Comparison of ENCODE assay signal across 1 cellular context in the genomic region with DNA sequence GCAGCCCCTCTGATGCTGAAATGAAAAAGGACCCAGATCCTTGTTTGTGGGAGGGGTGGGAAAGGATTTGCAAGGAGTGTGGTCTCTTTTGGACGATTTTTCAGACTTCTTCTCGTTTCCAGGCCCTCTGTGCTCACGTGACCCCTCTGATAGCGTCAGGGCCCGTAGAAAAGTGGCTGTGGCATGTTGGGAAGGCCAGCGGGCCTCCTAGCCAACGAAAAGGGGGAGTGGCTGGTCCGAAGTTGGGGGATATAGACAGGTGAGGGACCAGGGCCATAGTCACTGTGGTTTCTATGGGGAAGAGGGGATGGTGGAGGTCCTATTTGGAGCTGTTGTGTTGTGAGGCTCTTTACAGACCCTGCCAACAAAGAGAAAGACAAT.
A peak's percentile ranks its signal among the peaks of the same experiment; 100 is the strongest.
TF ChIP-seq lines count a peak whose summit lies in the region.

No MANE protein-coding gene starts in this region.

TF ChIP-seq in K562, 482 proteins besides CTCF, POLR2A, EP300 and RAD21 (continued from another document and continues in another):
- TF ChIP-seq GMEB1 (CRISPR knock-in tag; IDR thresholded peaks at IDR 0.05) (no peak), ARID3A (IDR thresholded peaks at IDR 0.05; ENCODE audit: borderline replicate concordance, low read depth, low read length) (no peak), ZNF764 (CRISPR knock-in tag; IDR thresholded peaks at IDR 0.05; ENCODE audit: low read depth) (no peak), TOE1 (IDR thresholded peaks at IDR 0.05; ENCODE audit: borderline replicate concordance) (peak; percentile 83), TOE1 (CRISPR knock-in tag; IDR thresholded peaks at IDR 0.05; ENCODE audit: borderline replicate concordance, low read depth) (no peak), EHMT2 (IDR thresholded peaks at IDR 0.05) (no peak), MAFF (IDR thresholded peaks at IDR 0.05; ENCODE audit: low read length) (no peak), CBX2 (IDR thresholded peaks at IDR 0.05; ENCODE audit: insufficient read depth, low read length, poor library complexity, severe bottlenecking) (no peak), FOXM1 (IDR thresholded peaks at IDR 0.05; ENCODE audit: low read depth) (no peak), FOXM1 (CRISPR knock-in tag; IDR thresholded peaks at IDR 0.05; ENCODE audit: low read depth) (no peak), RAD51 (IDR thresholded peaks at IDR 0.05; ENCODE audit: borderline replicate concordance, low read depth) (peak; percentile 80), ZNF644 (tag; IDR thresholded peaks at IDR 0.05; ENCODE audit: low read depth) (no peak), EGR1 (conservative IDR thresholded peaks at IDR 0.05) (no peak), KAT7 (CRISPR knock-in tag; IDR thresholded peaks at IDR 0.05; ENCODE audit: borderline replicate concordance) (no peak), KAT8 (IDR thresholded peaks at IDR 0.05; ENCODE audit: low read depth) (no peak), CBFA2T2 (conservative IDR thresholded peaks at IDR 0.05) (peak; percentile 18; the same call in 1 of the 2 replicates), PRPF4 (IDR thresholded peaks at IDR 0.05; ENCODE audit: insufficient read depth, low read depth, low read length, poor library complexity, severe bottlenecking) (no peak), BCLAF1 (IDR thresholded peaks at IDR 0.05; ENCODE audit: borderline replicate concordance in 1 of 2, control insufficient read depth in 1 of 2, low read depth in 2 of 2, low read length in 1 of 2) (no peak), ZC3H4 (CRISPR knock-in tag; IDR thresholded peaks at IDR 0.05; ENCODE audit: borderline replicate concordance) (no peak), DACH1 (IDR thresholded peaks at IDR 0.05; ENCODE audit: partially characterized antibody) (no peak), TFAM (CRISPR knock-in tag; conservative IDR thresholded peaks at IDR 0.05) (no peak), HCFC1 (IDR thresholded peaks at IDR 0.05; ENCODE audit: low read depth, low read length) (no peak), MECOM (CRISPR knock-in tag; IDR thresholded peaks at IDR 0.05) (no peak), GTF2E2 (tag; IDR thresholded peaks at IDR 0.05) (no peak), POLR3G (IDR thresholded peaks at IDR 0.05; ENCODE audit: extremely low read depth, insufficient read length, insufficient replicate concordance) (no peak), ZNF23 (CRISPR knock-in tag; IDR thresholded peaks at IDR 0.05) (no peak), STAG1 (CRISPR knock-in tag; IDR thresholded peaks at IDR 0.05; ENCODE audit: borderline replicate concordance) (no peak), RBM15 (IDR thresholded peaks at IDR 0.05; ENCODE audit: insufficient read depth, low read length) (no peak), KDM5B (IDR thresholded peaks at IDR 0.05; ENCODE audit: insufficient replicate concordance, low read depth, low read length) (no peak), SMARCA5 (IDR thresholded peaks at IDR 0.05) (no peak), ZNF165 (CRISPR knock-in tag; IDR thresholded peaks at IDR 0.05; ENCODE audit: borderline replicate concordance) (no peak), SIX5 (IDR thresholded peaks at IDR 0.05; ENCODE audit: borderline replicate concordance in 1 of 2, insufficient read depth in 1 of 2, low read depth in 1 of 2, low read length in 2 of 2) (no peak), HNRNPL (IDR thresholded peaks at IDR 0.05; ENCODE audit: low read depth, low read length) (no peak), BHLHE40 (IDR thresholded peaks at IDR 0.05; ENCODE audit: low read length) (peak; percentile 74), MXI1 (IDR thresholded peaks at IDR 0.05; ENCODE audit: low read depth, low read length) (no peak), TAF15 (IDR thresholded peaks at IDR 0.05; ENCODE audit: low read depth, low read length) (no peak), SREBF2 (CRISPR knock-in tag; IDR thresholded peaks at IDR 0.05) (no peak), SLC30A9 (CRISPR knock-in tag; IDR thresholded peaks at IDR 0.05) (no peak), CXXC5 (CRISPR knock-in tag; IDR thresholded peaks at IDR 0.05) (0 out of 2 replicates have a peak, but pooled peaks have one; percentile 21), L3MBTL2 (IDR thresholded peaks at IDR 0.05) (0 out of 2 replicates have a peak, but pooled peaks have one; percentile 20)
- TF ChIP-seq, protein P1, sequence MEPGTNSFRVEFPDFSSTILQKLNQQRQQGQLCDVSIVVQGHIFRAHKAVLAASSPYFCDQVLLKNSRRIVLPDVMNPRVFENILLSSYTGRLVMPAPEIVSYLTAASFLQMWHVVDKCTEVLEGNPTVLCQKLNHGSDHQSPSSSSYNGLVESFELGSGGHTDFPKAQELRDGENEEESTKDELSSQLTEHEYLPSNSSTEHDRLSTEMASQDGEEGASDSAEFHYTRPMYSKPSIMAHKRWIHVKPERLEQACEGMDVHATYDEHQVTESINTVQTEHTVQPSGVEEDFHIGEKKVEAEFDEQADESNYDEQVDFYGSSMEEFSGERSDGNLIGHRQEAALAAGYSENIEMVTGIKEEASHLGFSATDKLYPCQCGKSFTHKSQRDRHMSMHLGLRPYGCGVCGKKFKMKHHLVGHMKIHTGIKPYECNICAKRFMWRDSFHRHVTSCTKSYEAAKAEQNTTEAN (CRISPR knock-in tag; IDR thresholded peaks at IDR 0.05), result no peak
- TF ChIP-seq, protein P2, sequence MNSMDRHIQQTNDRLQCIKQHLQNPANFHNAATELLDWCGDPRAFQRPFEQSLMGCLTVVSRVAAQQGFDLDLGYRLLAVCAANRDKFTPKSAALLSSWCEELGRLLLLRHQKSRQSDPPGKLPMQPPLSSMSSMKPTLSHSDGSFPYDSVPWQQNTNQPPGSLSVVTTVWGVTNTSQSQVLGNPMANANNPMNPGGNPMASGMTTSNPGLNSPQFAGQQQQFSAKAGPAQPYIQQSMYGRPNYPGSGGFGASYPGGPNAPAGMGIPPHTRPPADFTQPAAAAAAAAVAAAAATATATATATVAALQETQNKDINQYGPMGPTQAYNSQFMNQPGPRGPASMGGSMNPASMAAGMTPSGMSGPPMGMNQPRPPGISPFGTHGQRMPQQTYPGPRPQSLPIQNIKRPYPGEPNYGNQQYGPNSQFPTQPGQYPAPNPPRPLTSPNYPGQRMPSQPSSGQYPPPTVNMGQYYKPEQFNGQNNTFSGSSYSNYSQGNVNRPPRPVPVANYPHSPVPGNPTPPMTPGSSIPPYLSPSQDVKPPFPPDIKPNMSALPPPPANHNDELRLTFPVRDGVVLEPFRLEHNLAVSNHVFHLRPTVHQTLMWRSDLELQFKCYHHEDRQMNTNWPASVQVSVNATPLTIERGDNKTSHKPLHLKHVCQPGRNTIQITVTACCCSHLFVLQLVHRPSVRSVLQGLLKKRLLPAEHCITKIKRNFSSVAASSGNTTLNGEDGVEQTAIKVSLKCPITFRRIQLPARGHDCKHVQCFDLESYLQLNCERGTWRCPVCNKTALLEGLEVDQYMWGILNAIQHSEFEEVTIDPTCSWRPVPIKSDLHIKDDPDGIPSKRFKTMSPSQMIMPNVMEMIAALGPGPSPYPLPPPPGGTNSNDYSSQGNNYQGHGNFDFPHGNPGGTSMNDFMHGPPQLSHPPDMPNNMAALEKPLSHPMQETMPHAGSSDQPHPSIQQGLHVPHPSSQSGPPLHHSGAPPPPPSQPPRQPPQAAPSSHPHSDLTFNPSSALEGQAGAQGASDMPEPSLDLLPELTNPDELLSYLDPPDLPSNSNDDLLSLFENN (IDR thresholded peaks at IDR 0.05; ENCODE audit: low read depth in 2 of 2, low read length in 2 of 2), result no peak
- TF ChIP-seq, protein P3, sequence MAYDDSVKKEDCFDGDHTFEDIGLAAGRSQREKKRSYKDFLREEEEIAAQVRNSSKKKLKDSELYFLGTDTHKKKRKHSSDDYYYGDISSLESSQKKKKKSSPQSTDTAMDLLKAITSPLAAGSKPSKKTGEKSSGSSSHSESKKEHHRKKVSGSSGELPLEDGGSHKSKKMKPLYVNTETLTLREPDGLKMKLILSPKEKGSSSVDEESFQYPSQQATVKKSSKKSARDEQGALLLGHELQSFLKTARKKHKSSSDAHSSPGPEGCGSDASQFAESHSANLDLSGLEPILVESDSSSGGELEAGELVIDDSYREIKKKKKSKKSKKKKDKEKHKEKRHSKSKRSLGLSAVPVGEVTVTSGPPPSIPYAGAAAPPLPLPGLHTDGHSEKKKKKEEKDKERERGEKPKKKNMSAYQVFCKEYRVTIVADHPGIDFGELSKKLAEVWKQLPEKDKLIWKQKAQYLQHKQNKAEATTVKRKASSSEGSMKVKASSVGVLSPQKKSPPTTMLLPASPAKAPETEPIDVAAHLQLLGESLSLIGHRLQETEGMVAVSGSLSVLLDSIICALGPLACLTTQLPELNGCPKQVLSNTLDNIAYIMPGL (CRISPR knock-in tag; IDR thresholded peaks at IDR 0.05), result no peak
- TF ChIP-seq, protein P4, sequence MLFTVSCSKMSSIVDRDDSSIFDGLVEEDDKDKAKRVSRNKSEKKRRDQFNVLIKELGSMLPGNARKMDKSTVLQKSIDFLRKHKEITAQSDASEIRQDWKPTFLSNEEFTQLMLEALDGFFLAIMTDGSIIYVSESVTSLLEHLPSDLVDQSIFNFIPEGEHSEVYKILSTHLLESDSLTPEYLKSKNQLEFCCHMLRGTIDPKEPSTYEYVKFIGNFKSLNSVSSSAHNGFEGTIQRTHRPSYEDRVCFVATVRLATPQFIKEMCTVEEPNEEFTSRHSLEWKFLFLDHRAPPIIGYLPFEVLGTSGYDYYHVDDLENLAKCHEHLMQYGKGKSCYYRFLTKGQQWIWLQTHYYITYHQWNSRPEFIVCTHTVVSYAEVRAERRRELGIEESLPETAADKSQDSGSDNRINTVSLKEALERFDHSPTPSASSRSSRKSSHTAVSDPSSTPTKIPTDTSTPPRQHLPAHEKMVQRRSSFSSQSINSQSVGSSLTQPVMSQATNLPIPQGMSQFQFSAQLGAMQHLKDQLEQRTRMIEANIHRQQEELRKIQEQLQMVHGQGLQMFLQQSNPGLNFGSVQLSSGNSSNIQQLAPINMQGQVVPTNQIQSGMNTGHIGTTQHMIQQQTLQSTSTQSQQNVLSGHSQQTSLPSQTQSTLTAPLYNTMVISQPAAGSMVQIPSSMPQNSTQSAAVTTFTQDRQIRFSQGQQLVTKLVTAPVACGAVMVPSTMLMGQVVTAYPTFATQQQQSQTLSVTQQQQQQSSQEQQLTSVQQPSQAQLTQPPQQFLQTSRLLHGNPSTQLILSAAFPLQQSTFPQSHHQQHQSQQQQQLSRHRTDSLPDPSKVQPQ (CRISPR knock-in tag; IDR thresholded peaks at IDR 0.05; ENCODE audit: borderline replicate concordance), result no peak
- TF ChIP-seq, protein P5, sequence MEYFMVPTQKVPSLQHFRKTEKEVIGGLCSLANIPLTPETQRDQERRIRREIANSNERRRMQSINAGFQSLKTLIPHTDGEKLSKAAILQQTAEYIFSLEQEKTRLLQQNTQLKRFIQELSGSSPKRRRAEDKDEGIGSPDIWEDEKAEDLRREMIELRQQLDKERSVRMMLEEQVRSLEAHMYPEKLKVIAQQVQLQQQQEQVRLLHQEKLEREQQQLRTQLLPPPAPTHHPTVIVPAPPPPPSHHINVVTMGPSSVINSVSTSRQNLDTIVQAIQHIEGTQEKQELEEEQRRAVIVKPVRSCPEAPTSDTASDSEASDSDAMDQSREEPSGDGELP (CRISPR knock-in tag; IDR thresholded peaks at IDR 0.05; ENCODE audit: borderline replicate concordance), result no peak
- TF ChIP-seq, protein P6, sequence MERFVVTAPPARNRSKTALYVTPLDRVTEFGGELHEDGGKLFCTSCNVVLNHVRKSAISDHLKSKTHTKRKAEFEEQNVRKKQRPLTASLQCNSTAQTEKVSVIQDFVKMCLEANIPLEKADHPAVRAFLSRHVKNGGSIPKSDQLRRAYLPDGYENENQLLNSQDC (CRISPR knock-in tag; IDR thresholded peaks at IDR 0.05), result no peak
- TF ChIP-seq, protein P7, sequence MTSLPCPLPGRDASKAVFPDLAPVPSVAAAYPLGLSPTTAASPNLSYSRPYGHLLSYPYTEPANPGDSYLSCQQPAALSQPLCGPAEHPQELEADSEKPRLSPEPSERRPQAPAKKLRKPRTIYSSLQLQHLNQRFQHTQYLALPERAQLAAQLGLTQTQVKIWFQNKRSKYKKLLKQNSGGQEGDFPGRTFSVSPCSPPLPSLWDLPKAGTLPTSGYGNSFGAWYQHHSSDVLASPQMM (CRISPR knock-in tag; IDR thresholded peaks at IDR 0.05), result no peak
